In the genomic region with DNA sequence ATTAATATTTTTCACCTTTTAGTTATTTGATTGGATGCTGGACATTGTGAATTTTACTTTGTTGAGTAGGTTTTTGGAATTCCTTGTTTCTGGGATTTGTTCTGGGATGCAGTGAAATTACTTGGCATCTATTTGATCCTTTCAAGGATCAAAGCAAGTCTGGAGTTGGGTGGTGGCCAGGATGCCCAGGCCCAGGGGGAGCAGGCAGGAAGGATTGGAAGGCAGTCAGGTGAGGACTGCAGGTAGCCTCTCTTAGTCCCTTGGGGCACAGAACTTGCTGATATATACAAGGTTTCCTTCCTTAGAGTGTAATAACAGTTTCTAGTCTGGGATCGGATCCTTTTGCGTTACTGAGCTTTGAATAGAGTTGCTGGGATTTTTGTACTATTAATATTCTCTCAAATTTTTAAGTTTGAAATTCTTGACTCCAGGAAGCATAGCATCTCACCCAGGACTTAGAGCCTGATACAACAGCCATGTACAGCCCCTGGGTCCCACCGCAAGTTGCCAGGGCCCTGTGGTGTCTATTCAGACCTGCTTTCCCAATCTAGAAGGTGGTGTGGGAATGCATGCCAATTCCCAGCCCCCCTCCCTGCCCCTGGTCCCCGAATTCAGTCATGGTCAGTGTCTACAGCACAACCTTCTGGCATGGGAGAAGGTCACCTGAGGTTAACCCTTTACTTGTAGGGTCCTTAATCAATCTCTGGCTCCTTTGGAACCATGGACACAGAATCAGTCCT, we compare ENCODE assay signal across 16 cellular contexts. TPM values are rescaled to one million over a fixed set of nuclear protein-coding genes. Genes with fewer than 3 reads are reported as not detected.
A peak's percentile ranks its signal among the peaks of the same experiment; 100 is the strongest.
DNase-seq lines count a peak whose midpoint lies in the region; ATAC-seq and TF ChIP-seq lines count a peak whose summit lies in the region.
"Had no signal": no experiment of that assay in that cellular context is flagged by ENCODE, and none has a peak within 500 bp of the region (broad histone marks: within the 10 kb centered on the region; RNA-seq: fewer than 3 reads in every experiment).

No MANE protein-coding gene starts in this region.

- H3K36me3 Mint-ChIP-seq in type B pancreatic cell = peaks cover 12% of the 10 kb centered on the region

- DNase-seq in NCI-H69 (lab: John Stamatoyannopoulos, UW) (peak; percentile 7), ecto neural progenitor cell (ENCODE audit: low spot score) (peak; percentile 7), mesenteric fat pad (ENCODE audit: low spot score) (peak; percentile 59), type B pancreatic cell (ENCODE audit: extremely low spot score, unreplicated experiment) (peak; percentile 15), NCI-H345 (lab: John Stamatoyannopoulos, UW) (no peak), SKM-1 treated with dmso at 0.1 percent for 144 hours (lab: John Stamatoyannopoulos, UW; ENCODE audit: unreplicated experiment) (no peak)
- DNase-seq: BE2C; Caco-2; CD8-positive, alpha-beta memory T cell; DND-41; GDM1; HCEC 1CT; HFFc6 had no signal

- TF ChIP-seq CTCF in type B pancreatic cell (conservative IDR thresholded peaks at IDR 0.05) = no peak

- H3K9me3 Mint-ChIP-seq in type B pancreatic cell = no peaks in the 10 kb centered on the region
- H3K9me3 Mint-ChIP-seq: CD8-positive, alpha-beta memory T cell; HFFc6 had no signal

- peaks cover 28% of the 10 kb centered on the region for H3K4me1 Mint-ChIP-seq in type B pancreatic cell (ENCODE audit: unreplicated experiment)

- no peak for TF ChIP-seq POLR2A in GM18505 (IDR thresholded peaks at IDR 0.05; ENCODE audit: borderline replicate concordance, extremely low read depth, insufficient read depth, insufficient read length)

- H3K27ac Mint-ChIP-seq in type B pancreatic cell = no peak overlapping the region
- H3K27ac Mint-ChIP-seq: HFFc6 had no signal

- no peak overlapping the region for H3K4me3 Mint-ChIP-seq in type B pancreatic cell
- H3K4me3 Mint-ChIP-seq: HFFc6 had no signal

- no peaks in the 10 kb centered on the region for H3K27me3 Mint-ChIP-seq in type B pancreatic cell
- H3K27me3 Mint-ChIP-seq: CD8-positive, alpha-beta memory T cell had no signal

- ATAC-seq in GM18505 (IDR thresholded peaks at IDR 0.05; ENCODE audit: unreplicated experiment) (no peak), GM18502 (IDR thresholded peaks at IDR 0.05; ENCODE audit: poor library complexity, unreplicated experiment) (no peak)
- ATAC-seq: A549 had no signal

RNA-seq across cellular contexts. Expression of a gene that starts 6.1 kb away (rescaled TPM):
- total RNA-seq in mesenteric fat pad (5.2 TPM), type B pancreatic cell (ENCODE audit: low replicate concordance) (24.6 and 39.5 TPM in 2 replicates)

RNA-seq across cellular contexts. Expression of a gene that starts 37.6 kb away (rescaled TPM):
- 21.1 TPM for total RNA-seq in mesenteric fat pad
- total RNA-seq in type B pancreatic cell (ENCODE audit: low replicate concordance) = 4.2 and 21.7 TPM in 2 replicates

Comparison
In these comparisons a context has a peak if more than half of its experiments do, and no peak if none do; other contexts are left out.
1. DNase-seq: peak in NCI-H69 (single experiment), ecto neural progenitor cell (single experiment), mesenteric fat pad (single experiment) and type B pancreatic cell (single experiment); none in NCI-H345 (single experiment) and SKM-1 treated with dmso at 0.1 percent for 144 hours (single experiment).